In the genomic region with DNA sequence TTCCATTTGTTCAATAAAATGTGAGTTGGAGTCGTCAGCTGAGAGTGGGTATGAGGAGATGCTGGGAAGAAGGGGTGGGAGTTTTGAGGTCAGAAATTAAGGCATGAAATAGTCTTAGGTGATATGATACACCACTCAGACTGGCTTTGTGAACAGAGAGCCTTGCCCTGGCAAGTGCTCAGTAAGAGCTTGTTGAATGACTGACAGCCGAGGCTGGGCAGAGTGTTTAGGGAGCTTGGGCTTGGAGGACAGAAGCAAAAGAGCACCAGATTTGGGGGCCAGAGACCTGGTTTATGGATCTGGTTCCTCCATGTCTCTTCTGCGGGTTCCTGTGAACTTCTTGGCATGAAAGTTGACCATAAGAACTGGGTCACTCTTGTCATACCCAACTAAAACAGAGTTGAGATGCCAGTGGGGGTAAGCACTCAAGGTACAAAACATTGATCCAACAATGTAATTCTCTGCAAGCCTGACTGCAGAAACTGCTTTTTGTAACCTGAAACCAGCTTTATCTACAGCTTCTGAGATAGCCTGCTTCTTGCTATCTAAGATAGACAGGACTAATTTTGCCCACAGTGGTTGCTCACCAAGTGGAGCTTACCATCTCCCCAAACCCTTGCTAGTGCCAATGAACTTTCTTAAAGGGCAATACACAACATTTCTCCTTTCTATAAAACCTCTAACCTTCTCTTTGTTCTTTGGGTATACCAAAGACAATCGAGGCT, we compare ENCODE assay signal across 17 cellular contexts.
DNase-seq lines count a peak whose midpoint lies in the region; ATAC-seq, FAIRE-seq and TF ChIP-seq lines count a peak whose summit lies in the region.
"Had no signal": no experiment of that assay in that cellular context is flagged by ENCODE, and none has a peak within 500 bp of the region (broad histone marks: within the 10 kb centered on the region; RNA-seq: fewer than 3 reads in every experiment).

No MANE protein-coding gene starts in this region.

- H3K9me2 ChIP-seq in Loucy (replicated peaks; ENCODE audit: low read depth, low read length) (no peaks in the 10 kb centered on the region), OCI-LY7 (ENCODE audit: insufficient read depth, low read length) (no peaks in the 10 kb centered on the region)

- H3K9ac ChIP-seq in Loucy (ENCODE audit: low read depth, low read length, poor library complexity, severe bottlenecking) (no peak overlapping the region), K562 (ENCODE audit: insufficient read depth in 1 of 2, low read depth in 2 of 2, low read length in 2 of 2) (no peak overlapping the region)

- H3K9me3 ChIP-seq in Loucy (ENCODE audit: insufficient read depth, low read depth, low read length) (no peaks in the 10 kb centered on the region), K562 (replicated peaks; ENCODE audit: control insufficient read depth, insufficient read depth, low read depth, low read length) (no peaks in the 10 kb centered on the region), OCI-LY7 (ENCODE audit: low read length) (no peaks in the 10 kb centered on the region)
- H3K9me3 ChIP-seq: Peyer's patch had no signal

- H3K27ac Mint-ChIP-seq in progenitor cell of endocrine pancreas, result peak overlapping the region; percentile 5
- no peak overlapping the region for H3K27ac Mint-ChIP-seq in T-cell

- H3K4me1 Mint-ChIP-seq in progenitor cell of endocrine pancreas (ENCODE audit: low read depth) (peaks cover 22% of the 10 kb centered on the region), T-cell (peaks cover 18 to 23% (median 22%) of the 10 kb centered on the region in 3 donors)

- H3F3A ChIP-seq in Loucy (ENCODE audit: low read depth), result no peaks in the 10 kb centered on the region

- H3K4me3 ChIP-seq in Loucy (ENCODE audit: low read length, poor library complexity, severe bottlenecking) (no peak overlapping the region), K562 (no peak overlapping the region), OCI-LY7 (ENCODE audit: low read depth, low read length, poor library complexity, severe bottlenecking) (no peak overlapping the region)
- H3K4me3 ChIP-seq: A549, GM12878, Peyer's patch had no signal

- H3K36me3 ChIP-seq in Loucy (ENCODE audit: insufficient read depth, low read length) (no peaks in the 10 kb centered on the region), K562 (ENCODE audit: control insufficient read depth, insufficient read depth, low read length) (no peaks in the 10 kb centered on the region), OCI-LY7 (ENCODE audit: insufficient read depth, low read length) (no peaks in the 10 kb centered on the region)
- H3K36me3 ChIP-seq: Peyer's patch had no signal

- H3K9me3 Mint-ChIP-seq in progenitor cell of endocrine pancreas (ENCODE audit: low read depth) (peaks cover 23% of the 10 kb centered on the region), T-cell (peaks cover 6 to 21% (median 16%) of the 10 kb centered on the region in 3 donors)

- peaks cover 14% of the 10 kb centered on the region for H3K4me1 ChIP-seq in Loucy (ENCODE audit: insufficient read depth, low read length, poor library complexity, severe bottlenecking)
- peaks cover 10 to 24% of the 10 kb centered on the region in 2 experiments for H3K4me1 ChIP-seq in K562 (replicated peaks in 1 of 2; ENCODE audit: control insufficient read depth in 2 of 2, insufficient read depth in 2 of 2, low read length in 2 of 2)
- H3K4me1 ChIP-seq in OCI-LY7 (ENCODE audit: insufficient read depth, low read length, poor library complexity, severe bottlenecking), result peaks cover 4% of the 10 kb centered on the region
- H3K4me1 ChIP-seq: A549, Peyer's patch had no signal

- TF ChIP-seq CTCF in Loucy (conservative IDR thresholded peaks at IDR 0.05; ENCODE audit: low read length) (no peak), K562 (IDR thresholded peaks at IDR 0.05 in 2 of 3, conservative IDR thresholded peaks at IDR 0.05 in 1 of 3; ENCODE audit: insufficient read depth in 2 of 3, low read depth in 1 of 3, low read length in 3 of 3) (no peak), progenitor cell of endocrine pancreas (IDR thresholded peaks at IDR 0.05; ENCODE audit: unreplicated experiment) (no peak), OCI-LY7 (conservative IDR thresholded peaks at IDR 0.05; ENCODE audit: low read length) (no peak)

- H3K27me3 ChIP-seq in Loucy (ENCODE audit: insufficient read depth, low read length, poor library complexity, severe bottlenecking) (no peaks in the 10 kb centered on the region), K562 (ENCODE audit: control insufficient read depth in 2 of 2, insufficient read depth in 2 of 2, low read length in 2 of 2) (no peaks in the 10 kb centered on the region)
- H3K27me3 ChIP-seq: Peyer's patch had no signal

- DNase-seq in NCI-H748 (lab: John Stamatoyannopoulos, UW; ENCODE audit: unreplicated experiment), result peak; percentile 5
- no peak for DNase-seq in NCI-H748 treated with DMSO at 0.1 percent for 48 hours (lab: John Stamatoyannopoulos, UW)
- peak in 2 of 4 experiments; percentile 30 to 37 for DNase-seq in K562 (ENCODE audit: extremely low read depth in 1 of 4, low spot score in 3 of 4)
- DNase-seq in progenitor cell of endocrine pancreas (ENCODE audit: low spot score, unreplicated experiment), result no peak
- DNase-seq in NCI-H1694 (lab: John Stamatoyannopoulos, UW), result no peak
- DNase-seq in OCI-LY7 (ENCODE audit: low spot score), result no peak
- no peak for DNase-seq in T-cell
- DNase-seq: DMS53, HCEC 1CT, NCI-H187, NCI-H526 treated with DMSO at 0.1 percent for 48 hours, Peyer's patch, SHP77 had no signal

- 8% methylated on average over 4 of the region's 4 CpGs for WGBS in K562 (ENCODE audit: insufficient coverage, low coverage, missing lambda C conversion rate)

- H4K20me1 ChIP-seq in Loucy (ENCODE audit: insufficient read depth, low read length, poor library complexity, severe bottlenecking) (no peaks in the 10 kb centered on the region), K562 (replicated peaks; ENCODE audit: control insufficient read depth, insufficient read depth, low read length) (no peaks in the 10 kb centered on the region), OCI-LY7 (ENCODE audit: insufficient read depth, low read length) (no peaks in the 10 kb centered on the region)

- in situ Hi-C loops in K562 (cut with MboI), result no loop called here

- no peaks in the 10 kb centered on the region for H3K9me1 ChIP-seq in K562 (ENCODE audit: control insufficient read depth, insufficient read depth, low read length)

- no peak for TF ChIP-seq RAD21 in K562 (CRISPR knock-in tag; conservative IDR thresholded peaks at IDR 0.05 in 1 of 2, IDR thresholded peaks at IDR 0.05 in 1 of 2)

- no peak for TF ChIP-seq POLR2A in K562 (conservative IDR thresholded peaks at IDR 0.05)

- H3K4me2 ChIP-seq in Loucy (ENCODE audit: low read depth, low read length, poor library complexity, severe bottlenecking), result no peak overlapping the region
- peak overlapping the region; percentile 5; the same call in 1 of the 2 replicates for H3K4me2 ChIP-seq in K562 (ENCODE audit: insufficient read depth, low read length)
- no peak overlapping the region for H3K4me2 ChIP-seq in OCI-LY7 (ENCODE audit: low read length)
- H3K4me2 ChIP-seq: A549 had no signal

- H2AFZ ChIP-seq in Loucy (ENCODE audit: low read length), result 0 out of 2 replicates have a peak overlapping the region, but pooled peaks have one; percentile 6
- H2AFZ ChIP-seq in K562 (ENCODE audit: low read depth, low read length), result peak overlapping the region; percentile 34; the same call in 1 of the 2 replicates
- no peak overlapping the region for H2AFZ ChIP-seq in OCI-LY7 (ENCODE audit: low read length)

- peak; percentile 61 for TF ChIP-seq EP300 in K562 (IDR thresholded peaks at IDR 0.05; ENCODE audit: low read length)

- ATAC-seq in K562, result peak; percentile 44
- no peak for ATAC-seq in T-cell (replicated peaks in 1 of 4)
- ATAC-seq: A549, GM12878 had no signal

- H3K27me3 Mint-ChIP-seq in progenitor cell of endocrine pancreas (no peaks in the 10 kb centered on the region), T-cell (no peaks in the 10 kb centered on the region)

- peaks cover 3% of the 10 kb centered on the region for H3K36me3 Mint-ChIP-seq in progenitor cell of endocrine pancreas (ENCODE audit: insufficient read depth)
- peaks cover 9% of the 10 kb centered on the region for H3K36me3 Mint-ChIP-seq in T-cell

- intact Hi-C loops in K562 (cut with micrococcal nuclease) (no loop called here), OCI-LY7 (cut with micrococcal nuclease; ENCODE audit: unreplicated experiment) (no loop called here)

- H3K4me3 Mint-ChIP-seq in progenitor cell of endocrine pancreas (ENCODE audit: low read depth) (no peak overlapping the region), T-cell (no peak overlapping the region)

- no peaks in the 10 kb centered on the region for H3K79me2 ChIP-seq in Loucy (ENCODE audit: insufficient read depth, low read length)
- no peaks in the 10 kb centered on the region for H3K79me2 ChIP-seq in K562 (ENCODE audit: control insufficient read depth, insufficient read depth, low read length)
- H3K79me2 ChIP-seq in OCI-LY7 (ENCODE audit: insufficient read depth, low read depth, low read length), result no peaks in the 10 kb centered on the region

- CTCF ChIA-PET in K562 (lab: Yijun Ruan, JAX; ENCODE audit: low intra/inter-chr PET ratio) (no interaction called here), OCI-LY7 (lab: Charles Lee; ENCODE audit: unreplicated experiment) (no interaction called here), T-cell (lab: Charles Lee) (interaction anchor here in 1 of 2 donors (1.0 kb wide), 1 partner anchor 24 kb away, joined by 3 read pairs; no protein-coding TSS in a partner anchor)

- H3K27ac ChIP-seq in K562 (ENCODE audit: extremely low read depth, low read depth, low read length), result no peak overlapping the region
- H3K27ac ChIP-seq in OCI-LY7 (ENCODE audit: low read depth, low read length, poor library complexity, severe bottlenecking), result no peak overlapping the region
- H3K27ac ChIP-seq: A549, C4-2B, Peyer's patch had no signal

- peak; percentile 29 for FAIRE-seq in K562 (lab: Jason Lieb, UNC)
- FAIRE-seq: A549, GM12878 had no signal

- BruUV-seq in K562 (replicated peaks; lab: Mats Ljungman, UMichigan) (no TSS peak), OCI-LY7 (replicated peaks; lab: Mats Ljungman, UMichigan) (no TSS peak)

- POLR2A ChIA-PET in K562 (lab: Yijun Ruan, JAX), result interaction anchor here (0.6 to 1.4 kb wide), 8 partner anchors 9 to 236 kb away, joined by 3 to 5 read pairs (median 3); no protein-coding TSS in a partner anchor
- POLR2A ChIA-PET in OCI-LY7 (lab: Charles Lee), result interaction anchor here (0.7 to 1.1 kb wide), 3 partner anchors 12 to 35 kb away, joined by 3 to 4 read pairs (median 3); no protein-coding TSS in a partner anchor
- POLR2A ChIA-PET in T-cell (lab: Charles Lee), result interaction anchor here in 1 of 2 donors (0.6 kb wide), 1 partner anchor 26 kb away, joined by 3 read pairs; no protein-coding TSS in a partner anchor

TF ChIP-seq in K562, 482 proteins besides CTCF, POLR2A, EP300 and RAD21 (continues in another document):
- TF ChIP-seq GATA2 (CRISPR knock-in tag; IDR thresholded peaks at IDR 0.05), result no peak
